In the genomic region with DNA sequence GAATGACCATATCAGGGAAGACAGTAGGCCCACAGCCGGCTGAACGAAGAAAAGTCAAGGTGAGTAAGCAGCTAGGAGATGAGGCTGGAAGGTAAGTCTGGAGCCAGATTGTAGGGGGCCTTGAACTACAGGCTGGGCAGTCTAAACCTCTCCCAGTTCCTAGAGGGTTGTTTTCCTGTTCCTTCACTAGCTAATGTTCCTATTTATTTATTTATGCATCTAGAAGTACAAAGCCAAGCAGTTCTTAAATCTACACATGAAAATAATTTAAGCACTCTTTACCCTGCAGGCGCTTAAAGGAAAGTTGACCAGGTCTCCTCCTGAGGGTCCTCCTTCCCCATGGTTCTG, we compare ENCODE assay signal across 21 cellular contexts. TPM values are rescaled to one million over a fixed set of nuclear protein-coding genes. Genes with fewer than 3 reads are reported as not detected.
A peak's percentile ranks its signal among the peaks of the same experiment; 100 is the strongest.
DNase-seq lines count a peak whose midpoint lies in the region; ATAC-seq and TF ChIP-seq lines count a peak whose summit lies in the region.
"Had no signal": no experiment of that assay in that cellular context is flagged by ENCODE, and none has a peak within 500 bp of the region (broad histone marks: within the 10 kb centered on the region; RNA-seq: fewer than 3 reads in every experiment).

No MANE protein-coding gene starts in this region.

- no peak for ATAC-seq in GM18909 (IDR thresholded peaks at IDR 0.05; ENCODE audit: poor library complexity, unreplicated experiment)
- ATAC-seq: left cardiac atrium; psoas muscle; stimulated activated naive CD8-positive, alpha-beta T cell treated with anti-CD3 and anti-CD28 coated beads, Interleukin-15, Interleukin-2, amounts not matched to agents 100 U/mL and 50 U/mL, for 24 hours had no signal

- H3K27ac ChIP-seq in mammary epithelial cell (ENCODE audit: insufficient read depth, low read depth, low read length) (no peak overlapping the region), muscle layer of duodenum (ENCODE audit: low read length) (peak overlapping the region; percentile 48)
- H3K27ac ChIP-seq: psoas muscle had no signal

- H3K27me3 ChIP-seq in mammary epithelial cell (ENCODE audit: insufficient read depth, low read length) (no peaks in the 10 kb centered on the region), muscle layer of duodenum (ENCODE audit: low read depth, low read length) (no peaks in the 10 kb centered on the region)

- in situ Hi-C loops in mammary epithelial cell (cut with MboI; ENCODE audit: low sequenced_read_pairs in 2 of 2), result loop anchor here in 1 of 2 donors (25.0 kb wide), 1 partner anchor 354 kb away; the partner anchor contains the start of gene EXOG

- H2AFZ ChIP-seq in mammary epithelial cell (ENCODE audit: low read depth, low read length), result no peak overlapping the region

- H3K4me3 Mint-ChIP-seq in activated naive CD4-positive, alpha-beta T cell treated with anti-CD3 and anti-CD28 coated beads, Interleukin-2, amount 50 U/mL, for 24 hours, result no peak overlapping the region
- H3K4me3 Mint-ChIP-seq in type B pancreatic cell, result peak overlapping the region; percentile 72

- WGBS in mammary epithelial cell (ENCODE audit: low coverage, missing lambda C conversion rate), result 70% methylated on average over 3 of the region's 3 CpGs

- H3K9me3 ChIP-seq in mammary epithelial cell (replicated peaks; ENCODE audit: insufficient read depth, low read length), result no peaks in the 10 kb centered on the region
- H3K9me3 ChIP-seq in muscle layer of duodenum (ENCODE audit: control insufficient read depth in 1 of 2, low read length in 2 of 2), result no peaks in the 10 kb centered on the region
- H3K9me3 ChIP-seq: psoas muscle had no signal

- H3K27me3 Mint-ChIP-seq in activated naive CD4-positive, alpha-beta T cell treated with anti-CD3 and anti-CD28 coated beads, Interleukin-2, amount 50 U/mL, for 24 hours, result no peaks in the 10 kb centered on the region
- no peaks in the 10 kb centered on the region for H3K27me3 Mint-ChIP-seq in type B pancreatic cell

- H3K4me3 ChIP-seq in mammary epithelial cell (replicated peaks in 1 of 3; ENCODE audit: insufficient read depth in 1 of 3, low read depth in 2 of 3, low read length in 3 of 3), result no peak overlapping the region
- no peak overlapping the region for H3K4me3 ChIP-seq in muscle layer of duodenum (ENCODE audit: low read depth in 1 of 2, low read length in 2 of 2)
- H3K4me3 ChIP-seq: psoas muscle had no signal

- H3K27ac Mint-ChIP-seq in activated naive CD4-positive, alpha-beta T cell treated with anti-CD3 and anti-CD28 coated beads, Interleukin-2, amount 50 U/mL, for 24 hours, result peak overlapping the region; percentile 24
- H3K27ac Mint-ChIP-seq in type B pancreatic cell, result peak overlapping the region; percentile 75

- peak overlapping the region; percentile 25 for H3K4me2 ChIP-seq in mammary epithelial cell (ENCODE audit: insufficient read depth, low read depth, low read length)

- no peaks in the 10 kb centered on the region for H4K20me1 ChIP-seq in mammary epithelial cell (ENCODE audit: insufficient read depth, low read length)

- H3K36me3 ChIP-seq in mammary epithelial cell (ENCODE audit: insufficient read depth, low read length), result peaks cover 4% of the 10 kb centered on the region
- H3K36me3 ChIP-seq in muscle layer of duodenum (ENCODE audit: control insufficient read depth in 1 of 2, insufficient read depth in 2 of 2, low read length in 2 of 2), result peaks cover 49 to 51% of the 10 kb centered on the region in 2 donors

- peaks cover 22% of the 10 kb centered on the region for H3K4me1 ChIP-seq in mammary epithelial cell (ENCODE audit: insufficient read depth, low read length)
- peaks cover 14 to 21% of the 10 kb centered on the region in 2 donors for H3K4me1 ChIP-seq in muscle layer of duodenum (ENCODE audit: control insufficient read depth in 1 of 2, insufficient read depth in 2 of 2, low read length in 2 of 2)

- CTCF ChIA-PET in mammary epithelial cell (lab: Charles Lee; ENCODE audit: low non-redundant PET), result interaction anchor here (0.6 kb wide), 1 partner anchor 16 kb away, joined by 3 read pairs; no protein-coding TSS in a partner anchor

- H3K79me2 ChIP-seq in mammary epithelial cell (ENCODE audit: insufficient read depth, low read length), result peaks cover 48% of the 10 kb centered on the region

- DNase-seq in activated naive CD4-positive, alpha-beta T cell (lab: John Stamatoyannopoulos, UW), result no peak
- DNase-seq in mammary epithelial cell, result no peak
- no peak for DNase-seq in type B pancreatic cell (ENCODE audit: extremely low spot score, unreplicated experiment)
- DNase-seq in activated effector memory CD4-positive, alpha-beta T cell treated with Interleukin-2 at 50 U/mL for 16 hours, result no peak
- DNase-seq in GM10266 (ENCODE audit: extremely low spot score), result no peak
- DNase-seq: ACHN; activated CD4-positive, alpha-beta T cell treated with anti-CD3 and anti-CD28 coated beads, Interleukin-2, amount 50 U/mL, for 1 hour; amygdala; cerebellar nuclear complex; foreskin fibroblast; left cardiac atrium; NCI-H1694 treated with DMSO at 0.1 percent for 48 hours; NK-92 treated with Interleukin-12 subunit alpha and Interleukin-12 subunit beta, amount 100 ng/mL, for 24 hours; psoas muscle; SHP77 treated with DMSO at 0.1 percent for 48 hours; stimulated activated naive CD8-positive, alpha-beta T cell treated with anti-CD3 and anti-CD28 coated beads, Interleukin-15, Interleukin-2, amounts not matched to agents 100 U/mL and 50 U/mL, for 24 hours; T1000 had no signal

- no peak overlapping the region for H3K9ac ChIP-seq in mammary epithelial cell (ENCODE audit: insufficient read depth, low read length)

- no peaks in the 10 kb centered on the region for H3K9me3 Mint-ChIP-seq in activated naive CD4-positive, alpha-beta T cell treated with anti-CD3 and anti-CD28 coated beads, Interleukin-2, amount 50 U/mL, for 24 hours
- H3K9me3 Mint-ChIP-seq in type B pancreatic cell, result no peaks in the 10 kb centered on the region

- H3K36me3 Mint-ChIP-seq in activated naive CD4-positive, alpha-beta T cell treated with anti-CD3 and anti-CD28 coated beads, Interleukin-2, amount 50 U/mL, for 24 hours, result peaks cover 1% of the 10 kb centered on the region
- H3K36me3 Mint-ChIP-seq in type B pancreatic cell, result peaks cover 26% of the 10 kb centered on the region

- dilution Hi-C loops in mammary epithelial cell (cut with HindIII; ENCODE audit: low sequenced_read_pairs), result loop anchor here (5.0 kb wide), 1 partner anchor 46 kb away; no protein-coding TSS in a partner anchor

- H3K4me1 Mint-ChIP-seq in activated naive CD4-positive, alpha-beta T cell treated with anti-CD3 and anti-CD28 coated beads, Interleukin-2, amount 50 U/mL, for 24 hours, result peaks cover 50% of the 10 kb centered on the region
- H3K4me1 Mint-ChIP-seq in type B pancreatic cell (ENCODE audit: unreplicated experiment), result peaks cover 37% of the 10 kb centered on the region

- intact Hi-C loops in mammary epithelial cell (cut with micrococcal nuclease), result loop anchor here (5.0 kb wide), 1 partner anchor 344 kb away; no protein-coding TSS in a partner anchor

- BruUV-seq in mammary epithelial cell (replicated peaks; lab: Mats Ljungman, UMichigan), result no TSS peak

- no peak for TF ChIP-seq CTCF in mammary epithelial cell (conservative IDR thresholded peaks at IDR 0.05 in 1 of 2, IDR thresholded peaks at IDR 0.05 in 1 of 2; ENCODE audit: extremely low read depth in 1 of 2, insufficient read depth in 1 of 2, low read depth in 1 of 2, low read length in 2 of 2)
- no peak for TF ChIP-seq CTCF in type B pancreatic cell (conservative IDR thresholded peaks at IDR 0.05)
- TF ChIP-seq CTCF in GM10266 (IDR thresholded peaks at IDR 0.05; ENCODE audit: control insufficient read depth, insufficient read depth, low read depth, missing control alignments), result no peak

RNA-seq across cellular contexts. Expression of gene ACAA1, which starts 3.7 kb away (rescaled TPM):
- total RNA-seq in mammary epithelial cell (10 to 100 TPM; 24.8 to 62.4 TPM), type B pancreatic cell (ENCODE audit: low replicate concordance) (81.2 and 118 TPM in 2 replicates)
- polyA plus RNA-seq in mammary epithelial cell, result 76.5 TPM
- polyA minus RNA-seq in mammary epithelial cell, result 36.4 TPM

RNA-seq across cellular contexts. Expression of gene MYD88, which starts 5.3 kb away (rescaled TPM):
- total RNA-seq in mammary epithelial cell, result 10 to 100 TPM; 10.2 to 25.6 TPM
- polyA plus RNA-seq in mammary epithelial cell, result 20.4 TPM
- polyA minus RNA-seq in mammary epithelial cell, result 99.2 TPM
- total RNA-seq in type B pancreatic cell (ENCODE audit: low replicate concordance), result 31.1 and 55.6 TPM in 2 replicates
- total RNA-seq: HT1080 had no signal

RNA-seq across cellular contexts. Expression of gene OXSR1, which starts 32.2 kb away (rescaled TPM):
- 10 to 100 TPM; 48.3 to 70.6 TPM for total RNA-seq in mammary epithelial cell
- 36.4 TPM for polyA plus RNA-seq in mammary epithelial cell
- polyA minus RNA-seq in mammary epithelial cell, result 31.9 TPM
- 41.1 and 51.1 TPM in 2 replicates for total RNA-seq in type B pancreatic cell (ENCODE audit: low replicate concordance)
